In genomic region chrX:47649302-47649701, GRCh38 we compare ENCODE assay signal across 1 cellular context.
TF ChIP-seq lines count a peak whose summit lies in the region.

No MANE protein-coding gene starts in this region.

TF ChIP-seq in K562, 482 proteins besides CTCF, POLR2A, EP300 and RAD21:
- TF ChIP-seq NR2C2 (CRISPR knock-in tag; IDR thresholded peaks at IDR 0.05): no peak
- TF ChIP-seq NR2C2 (tag; IDR thresholded peaks at IDR 0.05): no peak
- no peak for TF ChIP-seq PATZ1 (CRISPR knock-in tag; IDR thresholded peaks at IDR 0.05; ENCODE audit: borderline replicate concordance)
- TF ChIP-seq PRDM10 (IDR thresholded peaks at IDR 0.05; ENCODE audit: partially characterized antibody): peak; percentile 60
- TF ChIP-seq FOS (IDR thresholded peaks at IDR 0.05; ENCODE audit: extremely low read depth, insufficient read length): no peak
- no peak for TF ChIP-seq ZNF253 (CRISPR knock-in tag; conservative IDR thresholded peaks at IDR 0.05)
- TF ChIP-seq RBBP5 (IDR thresholded peaks at IDR 0.05; ENCODE audit: borderline replicate concordance, insufficient read depth, low read length, poor library complexity, severe bottlenecking): peak; percentile 14
- TF ChIP-seq ZNF395 (CRISPR knock-in tag; IDR thresholded peaks at IDR 0.05): no peak
- TF ChIP-seq GTF2E2 (tag; IDR thresholded peaks at IDR 0.05): no peak
- no peak for TF ChIP-seq AFF4 (CRISPR knock-in tag; IDR thresholded peaks at IDR 0.05)
- TF ChIP-seq BHLHE40 (IDR thresholded peaks at IDR 0.05; ENCODE audit: low read length): peak; percentile 11; the same call in 1 of the 2 replicates
- peak; percentile 57 for TF ChIP-seq EGR1 (conservative IDR thresholded peaks at IDR 0.05)
- TF ChIP-seq THRAP3 (IDR thresholded peaks at IDR 0.05; ENCODE audit: borderline replicate concordance): no peak
- TF ChIP-seq ZNF778 (CRISPR knock-in tag; IDR thresholded peaks at IDR 0.05): no peak
